Comparison of ENCODE assay signal across 8 cellular contexts in genomic region chr17:37359682-37360188, GRCh38. TPM values are rescaled to one million over a fixed set of nuclear protein-coding genes. Genes with fewer than 3 reads are reported as not detected.
DNase-seq lines count a peak whose midpoint lies in the region; ATAC-seq and TF ChIP-seq lines count a peak whose summit lies in the region.

No MANE protein-coding gene starts in this region.

- no peak for DNase-seq in AG04450 (ENCODE audit: low read depth, low spot score)
- DNase-seq in cardiac fibroblast (ENCODE audit: low read depth in 2 of 2): no peak
- DNase-seq in midbrain (lab: John Stamatoyannopoulos, UW): peak; percentile 31
- no peak for DNase-seq in aorta
- DNase-seq in NOMO-1 treated with DMSO at 0.1 percent for 48 hours (lab: John Stamatoyannopoulos, UW; ENCODE audit: unreplicated experiment): no peak
- DNase-seq in effector CD4-positive, alpha-beta T cell: no peak

- H3K27me3 ChIP-seq in AG04450 (ENCODE audit: control insufficient read depth, insufficient read depth, low read length) (no peaks in the 10 kb centered on the region), aorta (ENCODE audit: control insufficient read depth in 1 of 2, insufficient read depth in 2 of 2, low read length in 1 of 2) (no peaks in the 10 kb centered on the region)

- no peak for TF ChIP-seq EP300 in Ishikawa (IDR thresholded peaks at IDR 0.05; ENCODE audit: borderline replicate concordance)

- intact Hi-C loops in aorta (cut with DNase I): loop anchor here in 1 of 2 donors (2.0 kb wide), 1 partner anchor 47 kb away; the partner anchor contains the start of genes ACACA and TADA2A

- peaks cover 0 to 3% of the 10 kb centered on the region in 2 donors for H3K4me1 ChIP-seq in aorta (ENCODE audit: control insufficient read depth in 1 of 2, insufficient read depth in 2 of 2, low read length in 2 of 2)

- H3K4me3 ChIP-seq in AG04450 (ENCODE audit: low read depth, low read length) (peak overlapping the region; percentile 78), cardiac fibroblast (replicated peaks in 1 of 2; ENCODE audit: low read depth in 2 of 2, low read length in 2 of 2) (peak overlapping the region; percentile 37 to 42), aorta (ENCODE audit: low read length in 2 of 2) (peak overlapping the region; percentile 79 to 80)

- peak; percentile 12 for ATAC-seq in aorta (ENCODE audit: low FRiP score)
- no peak for ATAC-seq in HG03520 (IDR thresholded peaks at IDR 0.05; ENCODE audit: unreplicated experiment)

- 2% methylated on average over 18 of the region's 18 CpGs for WGBS in aorta, 2 donors

- POLR2A ChIA-PET in AG04450 (lab: Yijun Ruan, JAX): interaction anchor here (1.0 to 1.6 kb wide), 2 partner anchors 14 to 86 kb away, joined by 3 to 5 read pairs; no protein-coding TSS in a partner anchor

- H3K36me3 ChIP-seq in aorta (ENCODE audit: control insufficient read depth in 1 of 2, insufficient read depth in 2 of 2, low read length in 1 of 2): no peaks in the 10 kb centered on the region

- CTCF ChIA-PET in AG04450 (lab: Charles Lee): interaction anchor here (0.7 to 4.7 kb wide), 5 partner anchors 8 to 757 kb away, joined by 3 to 51 read pairs (median 5); no protein-coding TSS in a partner anchor

- H3K9me3 ChIP-seq in AG04450 (ENCODE audit: control insufficient read depth, insufficient read depth, low read length) (no peaks in the 10 kb centered on the region; the same call in 1 of the 2 replicates), aorta (ENCODE audit: control insufficient read depth, low read length) (no peaks in the 10 kb centered on the region)

- H3K27ac ChIP-seq in AG04450 (ENCODE audit: low read depth, low read length): peak overlapping the region; percentile 61
- peak overlapping the region; percentile 57 to 93 for H3K27ac ChIP-seq in aorta (ENCODE audit: low read depth in 1 of 2, low read length in 2 of 2)

- TF ChIP-seq CTCF in AG04450 (IDR thresholded peaks at IDR 0.05; ENCODE audit: low read depth, low read length): no peak
- no peak for TF ChIP-seq CTCF in cardiac fibroblast (IDR thresholded peaks at IDR 0.05; ENCODE audit: low read depth, low read length)

- TF ChIP-seq RAD21 in Ishikawa (IDR thresholded peaks at IDR 0.05; ENCODE audit: low read depth): no peak

TF ChIP-seq in Ishikawa, 13 proteins besides CTCF, POLR2A, EP300 and RAD21:
- no peak for TF ChIP-seq USF1 (IDR thresholded peaks at IDR 0.05)
- no peak for TF ChIP-seq TCF12 (IDR thresholded peaks at IDR 0.05; ENCODE audit: low read depth)
- TF ChIP-seq MAX (IDR thresholded peaks at IDR 0.05): no peak
- TF ChIP-seq FOXM1 (IDR thresholded peaks at IDR 0.05; ENCODE audit: borderline replicate concordance, low read depth): no peak
- no peak for TF ChIP-seq CEBPB (IDR thresholded peaks at IDR 0.05)
- TF ChIP-seq EGR1 (IDR thresholded peaks at IDR 0.05): no peak
- no peak for TF ChIP-seq YY1 (IDR thresholded peaks at IDR 0.05; ENCODE audit: low read depth)
- TF ChIP-seq TEAD4 (IDR thresholded peaks at IDR 0.05): no peak
- TF ChIP-seq CREB1 (IDR thresholded peaks at IDR 0.05; ENCODE audit: low read depth): no peak
- peak; percentile 54; the same call in 1 of the 2 replicates for TF ChIP-seq NFIC (IDR thresholded peaks at IDR 0.05)
- TF ChIP-seq TAF1 (IDR thresholded peaks at IDR 0.05; ENCODE audit: low read depth): 0 out of 2 replicates have a peak, but pooled peaks have one; percentile 8
- TF ChIP-seq ZBTB7A (IDR thresholded peaks at IDR 0.05; ENCODE audit: low read depth): no peak
- no peak for TF ChIP-seq REST (IDR thresholded peaks at IDR 0.05; ENCODE audit: low read depth)

RNA-seq across cellular contexts. Expression of gene C17orf78, which starts 16.1 kb away (rescaled TPM):
- not detected in 2 replicates for polyA plus RNA-seq in AG04450 (2011; rRNA removed)
- polyA minus RNA-seq in AG04450 (2011; rRNA and poly(A)+ RNA removed): not detected in 2 replicates
- not detected for total RNA-seq in aorta
- 1 to 10 TPM in 1 of 2 donors, not detected in 1; 3.0 TPM for polyA plus RNA-seq in aorta

RNA-seq across cellular contexts. Expression of gene ACACA, which starts 46.9 kb away (rescaled TPM):
- polyA plus RNA-seq in AG04450 (2011; rRNA removed) (53.6 and 57.9 TPM in 2 replicates), aorta (10 to 100 TPM in 1 of 2 donors, 1 to 10 TPM in 1; 6.1 to 15.9 TPM)
- polyA minus RNA-seq in AG04450 (2011; rRNA and poly(A)+ RNA removed): 161 and 163 TPM in 2 replicates
- 10 to 100 TPM; 31.6 to 49.9 TPM for total RNA-seq in aorta

RNA-seq across cellular contexts. Expression of gene TADA2A, which starts 47.0 kb away (rescaled TPM):
- polyA plus RNA-seq in AG04450 (2011; rRNA removed) (18.1 and 21.4 TPM in 2 replicates), aorta (10 to 100 TPM; 12.9 to 13.9 TPM)
- polyA minus RNA-seq in AG04450 (2011; rRNA and poly(A)+ RNA removed): 32.6 and 32.8 TPM in 2 replicates
- total RNA-seq in aorta: 10 to 100 TPM; 23.4 to 25.6 TPM
